11 cellular contexts compared by ENCODE assay signal in genomic region chr13:109699628-109700071, GRCh38.
A peak's percentile ranks its signal among the peaks of the same experiment; 100 is the strongest.
DNase-seq lines count a peak whose midpoint lies in the region; ATAC-seq and TF ChIP-seq lines count a peak whose summit lies in the region.
"Had no signal": no experiment of that assay in that cellular context is flagged by ENCODE, and none has a peak within 500 bp of the region (broad histone marks: within the 10 kb centered on the region; RNA-seq: fewer than 3 reads in every experiment).

No MANE protein-coding gene starts in this region.

- no peak overlapping the region for H2AFZ ChIP-seq in Loucy (ENCODE audit: low read length)

- no peaks in the 10 kb centered on the region for H4K20me1 ChIP-seq in Loucy (ENCODE audit: insufficient read depth, low read length, poor library complexity, severe bottlenecking)

- no peaks in the 10 kb centered on the region for H3K27me3 ChIP-seq in Loucy (ENCODE audit: insufficient read depth, low read length, poor library complexity, severe bottlenecking)

- H3K4me3 ChIP-seq in Loucy (ENCODE audit: low read length, poor library complexity, severe bottlenecking) (peak overlapping the region; percentile 63), mucosa of descending colon (no peak overlapping the region)

- peak; percentile 21 for ATAC-seq in mucosa of descending colon
- ATAC-seq in GM21447 (IDR thresholded peaks at IDR 0.05; ENCODE audit: unreplicated experiment): no peak
- ATAC-seq: natural killer cell, Panc1 had no signal

- peak; percentile 84 for DNase-seq in DMS79 treated with DMSO at 0.1 percent for 48 hours (lab: John Stamatoyannopoulos, UW)
- DNase-seq in mucosa of descending colon: peak in 1 of 3 donors; percentile 49
- DNase-seq in NK-92 (lab: John Stamatoyannopoulos, UW; ENCODE audit: unreplicated experiment): no peak
- DNase-seq in GM13977 (ENCODE audit: low spot score): no peak
- DNase-seq in NCI-H2171 (lab: John Stamatoyannopoulos, UW): no peak
- DNase-seq: natural killer cell; stimulated activated CD4-positive, alpha-beta T cell treated with anti-CD3 and anti-CD28 coated beads, Interleukin-15, amount 100 ng/mL, for 24 hours had no signal

- peaks cover 13% of the 10 kb centered on the region for H3F3A ChIP-seq in Loucy (ENCODE audit: low read depth)

- TF ChIP-seq CTCF in Loucy (conservative IDR thresholded peaks at IDR 0.05; ENCODE audit: low read length) (peak; percentile 47), VCaP (conservative IDR thresholded peaks at IDR 0.05) (0 out of 2 replicates have a peak, but pooled peaks have one; percentile 35), mucosa of descending colon (IDR thresholded peaks at IDR 0.05) (no peak), GM13977 (IDR thresholded peaks at IDR 0.05; ENCODE audit: extremely low read depth, insufficient read depth, missing control alignments) (no peak)

- no peaks in the 10 kb centered on the region for H3K9me2 ChIP-seq in Loucy (replicated peaks; ENCODE audit: low read depth, low read length)

- in situ Hi-C loops in GM13977 (cut with MboI; ENCODE audit: low pct_unique_long_range_greater_than_20kb, low sequenced_read_pairs, unreplicated experiment): no loop called here

- H3K9ac ChIP-seq in Loucy (ENCODE audit: low read depth, low read length, poor library complexity, severe bottlenecking): peak overlapping the region; percentile 62

- no peaks in the 10 kb centered on the region for H3K79me2 ChIP-seq in Loucy (ENCODE audit: insufficient read depth, low read length)

- H3K4me1 ChIP-seq in Loucy (ENCODE audit: insufficient read depth, low read length, poor library complexity, severe bottlenecking) (peaks cover 33% of the 10 kb centered on the region), mucosa of descending colon (ENCODE audit: low read depth) (peaks cover 10% of the 10 kb centered on the region)

- H3K36me3 ChIP-seq in Loucy (ENCODE audit: insufficient read depth, low read length): no peaks in the 10 kb centered on the region
- H3K36me3 ChIP-seq in mucosa of descending colon (ENCODE audit: low read depth): no peaks in the 10 kb centered on the region

- H3K9me3 ChIP-seq in Loucy (ENCODE audit: insufficient read depth, low read depth, low read length) (peaks cover 7% of the 10 kb centered on the region; the same call in 1 of the 2 replicates), mucosa of descending colon (no peaks in the 10 kb centered on the region)

- H3K27ac ChIP-seq in VCaP: peak overlapping the region; percentile 12

- intact Hi-C loops in mucosa of descending colon (cut with DNase I, micrococcal nuclease): no loop called here

- H3K4me2 ChIP-seq in Loucy (ENCODE audit: low read depth, low read length, poor library complexity, severe bottlenecking): peak overlapping the region; percentile 77

Comparison
In these comparisons a context has a peak if more than half of its experiments do, and no peak if none do; other contexts are left out.
1. CTCF ChIP-seq: peak in Loucy (single experiment) and VCaP (single experiment); none in mucosa of descending colon (single experiment) and GM13977 (single experiment).